12 cellular contexts compared by ENCODE assay signal in the genomic region with DNA sequence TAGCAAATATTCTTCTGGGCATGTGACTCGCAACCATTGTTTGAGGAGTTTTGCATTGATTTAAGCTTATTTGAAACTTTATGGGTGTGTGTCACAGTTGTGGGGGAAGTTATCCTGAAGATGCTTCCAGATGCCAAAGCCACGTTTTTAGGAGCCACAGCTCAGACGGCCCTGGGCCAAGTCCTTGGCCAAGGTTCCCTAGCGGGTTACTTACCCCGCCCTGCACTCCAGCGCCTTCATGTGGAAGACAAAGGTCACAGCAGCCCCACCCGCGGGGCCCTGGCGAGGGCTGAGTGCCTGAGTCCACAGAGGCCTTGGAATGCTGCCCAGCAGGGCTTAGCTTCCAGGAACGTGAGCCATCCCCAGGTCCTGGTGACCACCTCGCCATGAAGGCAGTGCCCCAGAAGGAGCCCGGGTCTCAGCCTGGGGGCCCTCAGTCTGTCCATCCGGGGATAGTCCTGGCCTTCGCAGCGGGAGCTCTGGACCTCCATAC.
DNase-seq lines count a peak whose midpoint lies in the region; ATAC-seq, FAIRE-seq and TF ChIP-seq lines count a peak whose summit lies in the region.
"Had no signal": no experiment of that assay in that cellular context is flagged by ENCODE, and none has a peak within 500 bp of the region (broad histone marks: within the 10 kb centered on the region; RNA-seq: fewer than 3 reads in every experiment).

No MANE protein-coding gene starts in this region.

- no peak for FAIRE-seq in HepG2 (lab: Jason Lieb, UNC)

- H3K9ac ChIP-seq in HepG2 (ENCODE audit: insufficient read depth, low read depth, low read length), result no peak overlapping the region

- no peak for TF ChIP-seq EP300 in HepG2 (IDR thresholded peaks at IDR 0.05; ENCODE audit: low read depth in 2 of 2, low read length in 2 of 2)
- TF ChIP-seq EP300 in HepG2 (CRISPR knock-in tag; IDR thresholded peaks at IDR 0.05; ENCODE audit: borderline replicate concordance), result no peak

- H3K27ac ChIP-seq in HepG2 (ENCODE audit: extremely low read length, insufficient read depth, low read length), result no peak overlapping the region
- no peak overlapping the region for H3K27ac ChIP-seq in ascending aorta
- H3K27ac ChIP-seq: adrenal gland, esophagus squamous epithelium, SK-N-MC had no signal

- TF ChIP-seq POLR2A in HepG2 (IDR thresholded peaks at IDR 0.05; ENCODE audit: insufficient read depth in 1 of 2, low read depth in 2 of 2, low read length in 2 of 2), result no peak

- WGBS in HepG2 (ENCODE audit: low lambda C conversion rate), result 4% methylated on average over 7 of the region's 15 CpGs

- POLR2A ChIA-PET in HepG2 (lab: Yijun Ruan, JAX), result no interaction called here

- in situ Hi-C loops in astrocyte of the cerebellum (cut with HindIII; ENCODE audit: low sequenced_read_pairs), result loop anchor here (5.0 kb wide), 2 partner anchors 67 to 93 kb away; no protein-coding TSS in a partner anchor
- in situ Hi-C loops in HepG2 (cut with HindIII; ENCODE audit: extremely low pct_ligation_motif_present, low pct_unique_long_range_greater_than_20kb), result no loop called here

- no peaks in the 10 kb centered on the region for H3K79me2 ChIP-seq in HepG2 (ENCODE audit: insufficient read depth, low read length)

- peak; percentile 11 for DNase-seq in Ammon's horn (ENCODE audit: low spot score)
- peak; percentile 78 for DNase-seq in HS-5 (ENCODE audit: low read depth)
- peak; percentile 26 for DNase-seq in astrocyte of the cerebellum (ENCODE audit: low read depth)
- DNase-seq in HepG2 (ENCODE audit: low spot score), result no peak
- no peak for DNase-seq in ascending aorta (ENCODE audit: low spot score in 2 of 2)
- DNase-seq in GDM1 (lab: John Stamatoyannopoulos, UW), result no peak
- DNase-seq: adrenal gland, esophagus squamous epithelium, NCI-H187 had no signal

- no peaks in the 10 kb centered on the region for H3K9me3 ChIP-seq in HepG2 (ENCODE audit: low read length)
- no peaks in the 10 kb centered on the region for H3K9me3 ChIP-seq in ascending aorta
- H3K9me3 ChIP-seq: adrenal gland, esophagus squamous epithelium had no signal

- H3K4me1 ChIP-seq in HepG2 (ENCODE audit: insufficient read depth, low read length) (no peaks in the 10 kb centered on the region), ascending aorta (no peaks in the 10 kb centered on the region)
- H3K4me1 ChIP-seq: adrenal gland had no signal

- H3K4me3 ChIP-seq in astrocyte of the cerebellum (ENCODE audit: low read depth, low read length) (no peak overlapping the region), HepG2 (replicated peaks in 1 of 3; ENCODE audit: insufficient read depth in 1 of 3, low read depth in 2 of 3, low read length in 3 of 3) (no peak overlapping the region), ascending aorta (no peak overlapping the region)
- H3K4me3 ChIP-seq: adrenal gland, esophagus squamous epithelium, SK-N-MC had no signal

- TF ChIP-seq RAD21 in HepG2 (CRISPR knock-in tag; IDR thresholded peaks at IDR 0.05), result no peak

- H3K36me3 ChIP-seq in HepG2 (replicated peaks in 1 of 2; ENCODE audit: control insufficient read depth in 1 of 2, insufficient read depth in 2 of 2, low read length in 2 of 2) (no peaks in the 10 kb centered on the region), ascending aorta (no peaks in the 10 kb centered on the region)
- H3K36me3 ChIP-seq: adrenal gland, esophagus squamous epithelium had no signal

- ATAC-seq in HepG2 (peak; percentile 37), HG03521 (IDR thresholded peaks at IDR 0.05; ENCODE audit: unreplicated experiment) (no peak), HG03135 (IDR thresholded peaks at IDR 0.05; ENCODE audit: unreplicated experiment) (no peak)

- TF ChIP-seq CTCF in astrocyte of the cerebellum (IDR thresholded peaks at IDR 0.05; ENCODE audit: low read depth, low read length, missing control alignments), result peak; percentile 42
- TF ChIP-seq CTCF in HepG2 (CRISPR knock-in tag; IDR thresholded peaks at IDR 0.05), result peak; percentile 31; the same call in 1 of the 2 replicates
- no peak for TF ChIP-seq CTCF in ascending aorta (IDR thresholded peaks at IDR 0.05)

- CTCF ChIA-PET in HepG2 (lab: Yijun Ruan, JAX; ENCODE audit: low intra/inter-chr PET ratio, low total read pairs), result no interaction called here

- BruUV-seq in HepG2 (replicated peaks; lab: Mats Ljungman, UMichigan), result no TSS peak

- no peaks in the 10 kb centered on the region for H4K20me1 ChIP-seq in HepG2 (ENCODE audit: insufficient read depth, low read length)

- intact Hi-C loops in HepG2 (cut with micrococcal nuclease; ENCODE audit: unreplicated experiment) (no loop called here), ascending aorta (cut with DNase I) (no loop called here)

- H3K4me2 ChIP-seq in HepG2 (ENCODE audit: low read depth, low read length), result no peak overlapping the region

- H2AFZ ChIP-seq in HepG2 (ENCODE audit: low read length), result no peak overlapping the region

- H3K27me3 ChIP-seq in HepG2 (ENCODE audit: control insufficient read depth in 1 of 2, insufficient read depth in 2 of 2, low read length in 2 of 2) (peaks cover 7 to 48% of the 10 kb centered on the region in 2 experiments; a peak in 4 of 5 replicates), ascending aorta (no peaks in the 10 kb centered on the region)
- H3K27me3 ChIP-seq: adrenal gland had no signal

TF ChIP-seq in HepG2, 621 proteins besides CTCF, POLR2A, EP300 and RAD21:
- TF ChIP-seq RARA (CRISPR knock-in tag; IDR thresholded peaks at IDR 0.05) (no peak), YEATS4 (CRISPR knock-in tag; IDR thresholded peaks at IDR 0.05; ENCODE audit: borderline replicate concordance) (no peak), PAF1 (CRISPR knock-in tag; IDR thresholded peaks at IDR 0.05) (no peak), SALL2 (CRISPR knock-in tag; IDR thresholded peaks at IDR 0.05) (no peak), ZNF10 (CRISPR knock-in tag; IDR thresholded peaks at IDR 0.05; ENCODE audit: borderline replicate concordance, low read depth) (no peak), ZNF235 (CRISPR knock-in tag; IDR thresholded peaks at IDR 0.05; ENCODE audit: borderline replicate concordance) (no peak)
- TF ChIP-seq, protein P1, sequence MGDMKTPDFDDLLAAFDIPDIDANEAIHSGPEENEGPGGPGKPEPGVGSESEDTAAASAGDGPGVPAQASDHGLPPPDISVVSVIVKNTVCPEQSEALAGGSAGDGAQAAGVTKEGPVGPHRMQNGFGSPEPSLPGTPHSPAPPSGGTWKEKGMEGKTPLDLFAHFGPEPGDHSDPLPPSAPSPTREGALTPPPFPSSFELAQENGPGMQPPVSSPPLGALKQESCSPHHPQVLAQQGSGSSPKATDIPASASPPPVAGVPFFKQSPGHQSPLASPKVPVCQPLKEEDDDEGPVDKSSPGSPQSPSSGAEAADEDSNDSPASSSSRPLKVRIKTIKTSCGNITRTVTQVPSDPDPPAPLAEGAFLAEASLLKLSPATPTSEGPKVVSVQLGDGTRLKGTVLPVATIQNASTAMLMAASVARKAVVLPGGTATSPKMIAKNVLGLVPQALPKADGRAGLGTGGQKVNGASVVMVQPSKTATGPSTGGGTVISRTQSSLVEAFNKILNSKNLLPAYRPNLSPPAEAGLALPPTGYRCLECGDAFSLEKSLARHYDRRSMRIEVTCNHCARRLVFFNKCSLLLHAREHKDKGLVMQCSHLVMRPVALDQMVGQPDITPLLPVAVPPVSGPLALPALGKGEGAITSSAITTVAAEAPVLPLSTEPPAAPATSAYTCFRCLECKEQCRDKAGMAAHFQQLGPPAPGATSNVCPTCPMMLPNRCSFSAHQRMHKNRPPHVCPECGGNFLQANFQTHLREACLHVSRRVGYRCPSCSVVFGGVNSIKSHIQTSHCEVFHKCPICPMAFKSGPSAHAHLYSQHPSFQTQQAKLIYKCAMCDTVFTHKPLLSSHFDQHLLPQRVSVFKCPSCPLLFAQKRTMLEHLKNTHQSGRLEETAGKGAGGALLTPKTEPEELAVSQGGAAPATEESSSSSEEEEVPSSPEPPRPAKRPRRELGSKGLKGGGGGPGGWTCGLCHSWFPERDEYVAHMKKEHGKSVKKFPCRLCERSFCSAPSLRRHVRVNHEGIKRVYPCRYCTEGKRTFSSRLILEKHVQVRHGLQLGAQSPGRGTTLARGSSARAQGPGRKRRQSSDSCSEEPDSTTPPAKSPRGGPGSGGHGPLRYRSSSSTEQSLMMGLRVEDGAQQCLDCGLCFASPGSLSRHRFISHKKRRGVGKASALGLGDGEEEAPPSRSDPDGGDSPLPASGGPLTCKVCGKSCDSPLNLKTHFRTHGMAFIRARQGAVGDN (CRISPR knock-in tag; IDR thresholded peaks at IDR 0.05), result no peak
- TF ChIP-seq, protein P2, sequence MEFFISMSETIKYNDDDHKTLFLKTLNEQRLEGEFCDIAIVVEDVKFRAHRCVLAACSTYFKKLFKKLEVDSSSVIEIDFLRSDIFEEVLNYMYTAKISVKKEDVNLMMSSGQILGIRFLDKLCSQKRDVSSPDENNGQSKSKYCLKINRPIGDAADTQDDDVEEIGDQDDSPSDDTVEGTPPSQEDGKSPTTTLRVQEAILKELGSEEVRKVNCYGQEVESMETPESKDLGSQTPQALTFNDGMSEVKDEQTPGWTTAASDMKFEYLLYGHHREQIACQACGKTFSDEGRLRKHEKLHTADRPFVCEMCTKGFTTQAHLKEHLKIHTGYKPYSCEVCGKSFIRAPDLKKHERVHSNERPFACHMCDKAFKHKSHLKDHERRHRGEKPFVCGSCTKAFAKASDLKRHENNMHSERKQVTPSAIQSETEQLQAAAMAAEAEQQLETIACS (CRISPR knock-in tag; IDR thresholded peaks at IDR 0.05), result no peak

Comparison
In these comparisons a context has a peak if more than half of its experiments do, and no peak if none do; other contexts are left out.
1. DNase-seq: peak in Ammon's horn (single experiment), HS-5 (single experiment) and astrocyte of the cerebellum (single experiment); none in HepG2 (single experiment), ascending aorta (0 of 2) and GDM1 (single experiment).
2. CTCF ChIP-seq: peak in astrocyte of the cerebellum (single experiment) and HepG2 (single experiment); none in ascending aorta (0 of 3).